1 cellular context compared by ENCODE assay signal in the genomic region with DNA sequence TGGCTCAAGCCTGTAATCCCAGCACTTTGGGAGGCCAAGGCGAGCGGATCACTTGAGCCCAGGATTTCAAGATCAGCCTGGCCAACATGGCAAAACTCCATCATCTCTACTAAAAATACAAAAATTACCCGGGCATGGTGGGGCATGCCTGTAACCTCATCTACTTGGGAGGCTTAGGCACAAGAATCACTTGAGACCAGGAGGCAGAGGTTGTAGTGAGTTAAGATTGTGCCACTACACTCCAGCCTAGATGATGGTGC.
TF ChIP-seq lines count a peak whose summit lies in the region.

No MANE protein-coding gene starts in this region.

TF ChIP-seq in endothelial cell of umbilical vein, 7 proteins besides CTCF, POLR2A, EP300 and RAD21 (continued from another document):
- TF ChIP-seq JUN (IDR thresholded peaks at IDR 0.05; ENCODE audit: borderline replicate concordance, insufficient read depth, insufficient read length, low read depth) (no peak), EZH2 (IDR thresholded peaks at IDR 0.05; ENCODE audit: borderline replicate concordance, low read depth, low read length, severe bottlenecking) (no peak)
- TF ChIP-seq, protein P1, sequence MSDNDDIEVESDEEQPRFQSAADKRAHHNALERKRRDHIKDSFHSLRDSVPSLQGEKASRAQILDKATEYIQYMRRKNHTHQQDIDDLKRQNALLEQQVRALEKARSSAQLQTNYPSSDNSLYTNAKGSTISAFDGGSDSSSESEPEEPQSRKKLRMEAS (IDR thresholded peaks at IDR 0.05; ENCODE audit: insufficient read depth, insufficient read length): no peak
TF ChIP-seq in endothelial cell of umbilical vein: peak in this region for 0.
